In genomic region chr14:102781063-102781462, GRCh38 we compare ENCODE assay signal across 18 cellular contexts. TPM values are rescaled to one million over a fixed set of nuclear protein-coding genes. Genes with fewer than 3 reads are reported as not detected.
A peak's percentile ranks its signal among the peaks of the same experiment; 100 is the strongest.
DNase-seq lines count a peak whose midpoint lies in the region; ATAC-seq and TF ChIP-seq lines count a peak whose summit lies in the region.
"Had no signal": no experiment of that assay in that cellular context is flagged by ENCODE, and none has a peak within 500 bp of the region (broad histone marks: within the 10 kb centered on the region; RNA-seq: fewer than 3 reads in every experiment).

No MANE protein-coding gene starts in this region.

- 97 to 100% (median 98%) methylated on average over 4 of the region's 4 CpGs for WGBS in psoas muscle, 3 donors
- 95 to 98% methylated on average over 4 of the region's 4 CpGs for WGBS in GM23248 (ENCODE audit: low coverage in 1 of 2, low lambda C conversion rate in 2 of 2, missing lambda C conversion rate in 2 of 2), 2 experiments

- intact Hi-C loops in psoas muscle (cut with DNase I), result no loop called here

- H4K20me1 ChIP-seq in KMS-11 (ENCODE audit: insufficient read depth) (peaks cover 41% of the 10 kb centered on the region), GM23248 (ENCODE audit: insufficient read depth) (peaks cover 5% of the 10 kb centered on the region; the same call in 1 of the 2 replicates)

- peak overlapping the region; percentile 92; the same call in 1 of the 2 replicates for H3K4me2 ChIP-seq in KMS-11
- no peak overlapping the region for H3K4me2 ChIP-seq in GM23248 (ENCODE audit: unreplicated experiment)
- H3K4me2 ChIP-seq: smooth muscle cell had no signal

- peaks cover 18% of the 10 kb centered on the region for H3K36me3 Mint-ChIP-seq in activated naive CD4-positive, alpha-beta T cell treated with anti-CD3 and anti-CD28 coated beads, Interleukin-2, amount 50 U/mL, for 24 hours
- H3K36me3 Mint-ChIP-seq in activated naive CD4-positive, alpha-beta T cell treated with anti-CD3 and anti-CD28 coated beads, Interleukin-2, amount 10 ng/mL, durations not matched to agents 7 days and 5 days, result peaks cover 25% of the 10 kb centered on the region
- peaks cover 32% of the 10 kb centered on the region for H3K36me3 Mint-ChIP-seq in effector memory CD8-positive, alpha-beta T cell (ENCODE audit: insufficient read depth)

- peak overlapping the region; percentile 96 for H3K4me3 Mint-ChIP-seq in activated naive CD4-positive, alpha-beta T cell treated with anti-CD3 and anti-CD28 coated beads, Interleukin-2, amount 50 U/mL, for 24 hours
- H3K4me3 Mint-ChIP-seq in activated naive CD4-positive, alpha-beta T cell treated with anti-CD3 and anti-CD28 coated beads, Interleukin-2, amount 10 ng/mL, durations not matched to agents 7 days and 5 days, result no peak overlapping the region
- peak overlapping the region; percentile 40 to 51 for H3K4me3 Mint-ChIP-seq in effector memory CD8-positive, alpha-beta T cell

- peak overlapping the region; percentile 80 for H3K27ac Mint-ChIP-seq in activated naive CD4-positive, alpha-beta T cell treated with anti-CD3 and anti-CD28 coated beads, Interleukin-2, amount 50 U/mL, for 24 hours
- no peak overlapping the region for H3K27ac Mint-ChIP-seq in activated naive CD4-positive, alpha-beta T cell treated with anti-CD3 and anti-CD28 coated beads, Interleukin-2, amount 10 ng/mL, durations not matched to agents 7 days and 5 days
- peak overlapping the region in 1 of 2 donors; percentile 72 for H3K27ac Mint-ChIP-seq in effector memory CD8-positive, alpha-beta T cell

- H3K4me3 ChIP-seq in KMS-11 (IDR thresholded peaks at IDR 0.05; ENCODE audit: insufficient read depth, low read depth, low read length) (no peak overlapping the region), psoas muscle (no peak overlapping the region), GM23248 (no peak overlapping the region)
- H3K4me3 ChIP-seq: SJCRH30, smooth muscle cell, stomach, vagina had no signal

- H3K27ac ChIP-seq in KMS-11, result no peak overlapping the region
- no peak overlapping the region for H3K27ac ChIP-seq in psoas muscle
- H3K27ac ChIP-seq in GM23248, result no peak overlapping the region
- H3K27ac ChIP-seq: SJCRH30, stomach, vagina had no signal

- H3K9me2 ChIP-seq in GM23248 (ENCODE audit: insufficient read depth), result no peaks in the 10 kb centered on the region

- TF ChIP-seq CTCF in KMS-11 (conservative IDR thresholded peaks at IDR 0.05; ENCODE audit: low read depth, low read length), result no peak
- no peak for TF ChIP-seq CTCF in psoas muscle (IDR thresholded peaks at IDR 0.05)

- H3K9me3 Mint-ChIP-seq in activated naive CD4-positive, alpha-beta T cell treated with anti-CD3 and anti-CD28 coated beads, Interleukin-2, amount 50 U/mL, for 24 hours, result no peaks in the 10 kb centered on the region
- H3K9me3 Mint-ChIP-seq in activated naive CD4-positive, alpha-beta T cell treated with anti-CD3 and anti-CD28 coated beads, Interleukin-2, amount 10 ng/mL, durations not matched to agents 7 days and 5 days, result no peaks in the 10 kb centered on the region
- H3K9me3 Mint-ChIP-seq in effector memory CD8-positive, alpha-beta T cell, result no peaks in the 10 kb centered on the region

- H3K79me2 ChIP-seq in KMS-11 (ENCODE audit: insufficient read depth, low read depth), result peaks cover 83% of the 10 kb centered on the region
- peaks cover 77% of the 10 kb centered on the region for H3K79me2 ChIP-seq in GM23248 (ENCODE audit: insufficient read depth)

- ATAC-seq in effector memory CD8-positive, alpha-beta T cell (replicated peaks), result no peak
- no peak for ATAC-seq in psoas muscle
- ATAC-seq: left cardiac atrium had no signal

- H3K9ac ChIP-seq in KMS-11 (no peak overlapping the region), GM23248 (no peak overlapping the region)

- no peaks in the 10 kb centered on the region for H3K27me3 Mint-ChIP-seq in activated naive CD4-positive, alpha-beta T cell treated with anti-CD3 and anti-CD28 coated beads, Interleukin-2, amount 50 U/mL, for 24 hours
- no peaks in the 10 kb centered on the region for H3K27me3 Mint-ChIP-seq in activated naive CD4-positive, alpha-beta T cell treated with anti-CD3 and anti-CD28 coated beads, Interleukin-2, amount 10 ng/mL, durations not matched to agents 7 days and 5 days
- H3K27me3 Mint-ChIP-seq in effector memory CD8-positive, alpha-beta T cell, result no peaks in the 10 kb centered on the region

- peaks cover 70% of the 10 kb centered on the region for H3K4me1 Mint-ChIP-seq in activated naive CD4-positive, alpha-beta T cell treated with anti-CD3 and anti-CD28 coated beads, Interleukin-2, amount 50 U/mL, for 24 hours
- H3K4me1 Mint-ChIP-seq in activated naive CD4-positive, alpha-beta T cell treated with anti-CD3 and anti-CD28 coated beads, Interleukin-2, amount 10 ng/mL, durations not matched to agents 7 days and 5 days, result peaks cover 66% of the 10 kb centered on the region
- H3K4me1 Mint-ChIP-seq in effector memory CD8-positive, alpha-beta T cell (ENCODE audit: low read depth in 2 of 2), result peaks cover 56 to 62% of the 10 kb centered on the region in 2 donors

- no peaks in the 10 kb centered on the region for H3K9me3 ChIP-seq in psoas muscle
- no peaks in the 10 kb centered on the region for H3K9me3 ChIP-seq in GM23248 (ENCODE audit: low read depth)
- H3K9me3 ChIP-seq: SJCRH30, stomach, vagina had no signal

- H3K36me3 ChIP-seq in KMS-11 (ENCODE audit: insufficient read depth), result no peaks in the 10 kb centered on the region
- H3K36me3 ChIP-seq in psoas muscle (ENCODE audit: insufficient read depth in 1 of 2, low read depth in 1 of 2), result no peaks in the 10 kb centered on the region
- H3K36me3 ChIP-seq in GM23248 (ENCODE audit: low read depth), result no peaks in the 10 kb centered on the region
- H3K36me3 ChIP-seq: SJCRH30, stomach, vagina had no signal

- H3K4me1 ChIP-seq in KMS-11 (ENCODE audit: low read depth, poor library complexity, severe bottlenecking) (peaks cover 60% of the 10 kb centered on the region), psoas muscle (peaks cover 12% of the 10 kb centered on the region), GM23248 (ENCODE audit: insufficient read depth) (peaks cover 18% of the 10 kb centered on the region)

- in situ Hi-C loops in GM23248 (cut with MboI), result no loop called here

- CTCF ChIA-PET in activated naive CD4-positive, alpha-beta T cell treated with anti-CD3 and anti-CD28 coated beads, Interleukin-2, amount 10 ng/mL, durations not matched to agents 7 days and 5 days (lab: Charles Lee), result interaction anchor here (1.1 kb wide), 1 partner anchor 26 kb away, joined by 3 read pairs; no protein-coding TSS in a partner anchor

- H3K27me3 ChIP-seq in KMS-11 (ENCODE audit: insufficient read depth, low read depth) (no peaks in the 10 kb centered on the region), psoas muscle (ENCODE audit: insufficient read depth in 3 of 3, low read length in 2 of 3) (no peaks in the 10 kb centered on the region), GM23248 (replicated peaks; ENCODE audit: insufficient read depth) (no peaks in the 10 kb centered on the region)
- H3K27me3 ChIP-seq: SJCRH30, stomach, vagina had no signal

- no peak overlapping the region for H2AFZ ChIP-seq in KMS-11 (ENCODE audit: low read depth)
- no peak overlapping the region for H2AFZ ChIP-seq in GM23248

- H3F3A ChIP-seq in GM23248 (ENCODE audit: insufficient read depth), result peaks cover 26% of the 10 kb centered on the region

- no peak for DNase-seq in activated naive CD4-positive, alpha-beta T cell treated with anti-CD3 and anti-CD28 coated beads, Interleukin-2, amount 10 ng/mL, durations not matched to agents 7 days and 5 days
- DNase-seq in effector memory CD8-positive, alpha-beta T cell, result no peak
- DNase-seq in psoas muscle (no peak), anterior cingulate cortex (lab: John Stamatoyannopoulos, UW) (no peak), GM23248 (no peak)
- DNase-seq in stimulated activated CD4-positive, alpha-beta T cell treated with anti-CD3 and anti-CD28 coated beads, Interleukin-12 subunit alpha, Interleukin-12 subunit beta, amount 100 ng/mL, for 4 hours, result no peak
- DNase-seq: central memory CD4-positive, alpha-beta T cell; left cardiac atrium; NCI-H1694; NCI-H226; OCI-M1; posterior cingulate gyrus; SJCRH30; stomach had no signal

RNA-seq across cellular contexts. Expression of gene TRAF3, which starts 3.8 kb away (rescaled TPM):
- 10 to 100 TPM in 1 of 4 donors, 1 to 10 TPM in 3; 7.9 to 16.3 (median 8.2) TPM for total RNA-seq in psoas muscle
- 10 to 100 TPM in 1 of 3 donors, 1 to 10 TPM in 2; 3.3 to 15.9 (median 3.3) TPM for polyA plus RNA-seq in psoas muscle
- 17.9 and 18.6 TPM in 2 replicates for total RNA-seq in GM23248 (2014; rRNA removed; shearing (Covaris generic))
- 7.8 and 7.9 TPM in 2 replicates for polyA plus RNA-seq in GM23248 (2016; fragmentation: Nextera tagmentation; extraction: Ambion mirVana)
